ENCODE assay signal across 26 cellular contexts in genomic region chr7:46028246-46028645, GRCh38.
"Had no signal": no experiment of that assay in that cellular context is flagged by ENCODE, and none has a peak within 500 bp of the region (broad histone marks: within the 10 kb centered on the region; RNA-seq: fewer than 3 reads in every experiment).

No MANE protein-coding gene starts in this region.

- H3K9me3 ChIP-seq: heart right ventricle, lower lobe of right lung, neutrophil, ovary, right atrium auricular region, right lobe of liver, stomach, testis, thyroid gland, transverse colon, upper lobe of right lung had no signal

- H3K36me3 ChIP-seq: heart right ventricle, lower lobe of right lung, neutrophil, ovary, right atrium auricular region, right lobe of liver, stomach, thyroid gland, transverse colon, upper lobe of right lung had no signal

- H3K4me1 ChIP-seq: lower lobe of right lung, right atrium auricular region, stomach, testis, thyroid gland, transverse colon, upper lobe of right lung had no signal

- H3K4me2 ChIP-seq: hepatocyte had no signal

- H3K27ac ChIP-seq: heart right ventricle, hepatocyte, lower lobe of right lung, neutrophil, ovary, right atrium auricular region, right lobe of liver, skin epidermis, stomach, testis, thyroid gland, transverse colon, upper lobe of right lung had no signal

- H2AFZ ChIP-seq: hepatocyte had no signal

- H3K4me3 ChIP-seq: heart right ventricle, hepatocyte, lower lobe of right lung, ovary, right atrium auricular region, right lobe of liver, skin epidermis, stomach, testis, thyroid gland, transverse colon, upper lobe of right lung had no signal

- H3K79me2 ChIP-seq: hepatocyte had no signal

- H3K27me3 ChIP-seq: heart right ventricle, hepatocyte, neutrophil, ovary, right atrium auricular region, right lobe of liver, stomach, testis, thyroid gland, transverse colon, upper lobe of right lung had no signal

- DNase-seq: heart right ventricle; islet precursor cell; left cardiac atrium; left ventricle myocardium superior; lower lobe of right lung; mammary epithelial cell; mesenchymal stem cell; naive thymus-derived CD8-positive, alpha-beta T cell; occipital lobe; ovary; right lobe of liver; stimulated activated CD4-positive, alpha-beta T cell treated with anti-CD3 and anti-CD28 coated beads, Interleukin-12 subunit alpha, Interleukin-12 subunit beta, amount 100 ng/mL, for 4 hours; stimulated activated CD4-positive, alpha-beta T cell treated with anti-CD3 and anti-CD28 coated beads, Interleukin-15, amount 100 ng/mL, for 24 hours; stimulated activated CD4-positive, alpha-beta T cell treated with anti-CD3 and anti-CD28 coated beads, Interleukin-2, amount 100 ng/mL, for 24 hours; stimulated activated CD4-positive, alpha-beta T cell treated with anti-CD3 and anti-CD28 coated beads, Interleukin-4, amount 100 ng/mL, for 1 hour; stimulated activated naive B cell treated with anti-CD40 and anti-IgM and Interleukin-4, amounts not matched to agents 10 μg/mL and 1 μg/mL and 100 μg/mL, for 72 hours; stimulated activated naive CD8-positive, alpha-beta T cell treated with anti-CD3 and anti-CD28 coated beads, Interleukin-15, Interleukin-2, amounts not matched to agents 100 U/mL and 50 U/mL, for 24 hours; stomach; testis; thyroid gland; transverse colon; upper lobe of right lung had no signal
